17 cellular contexts compared by ENCODE assay signal in the genomic region with DNA sequence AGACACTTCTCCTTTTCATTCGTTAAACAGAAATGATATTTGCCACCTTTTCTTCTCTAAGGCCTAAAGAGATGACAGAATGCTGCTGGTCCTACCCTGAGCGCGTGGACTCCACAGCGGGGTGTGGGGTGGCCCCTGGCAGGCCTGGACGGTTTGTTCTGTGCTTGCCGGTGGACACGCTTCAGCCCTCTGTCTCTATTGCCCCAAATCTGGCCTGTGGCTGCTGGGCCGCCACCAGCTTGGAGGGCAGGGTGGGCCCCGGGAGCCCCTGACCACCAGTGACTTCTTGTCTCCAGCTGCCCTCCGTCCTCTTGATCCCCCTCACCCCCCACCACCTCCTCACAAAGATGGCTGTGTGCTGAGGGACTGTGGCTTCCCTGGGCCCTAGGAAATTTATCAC. TPM values are rescaled to one million over a fixed set of nuclear protein-coding genes. Genes with fewer than 3 reads are reported as not detected.
DNase-seq lines count a peak whose midpoint lies in the region; ATAC-seq and TF ChIP-seq lines count a peak whose summit lies in the region.
"Had no signal": no experiment of that assay in that cellular context is flagged by ENCODE, and none has a peak within 500 bp of the region (broad histone marks: within the 10 kb centered on the region; RNA-seq: fewer than 3 reads in every experiment).

No MANE protein-coding gene starts in this region.

- TF ChIP-seq POLR2A in testis (IDR thresholded peaks at IDR 0.05), result no peak

- H2BK15ac ChIP-seq in neuronal stem cell (ENCODE audit: low read length), result no peak overlapping the region

- H2BK120ac ChIP-seq in neuronal stem cell (ENCODE audit: low read depth, low read length), result no peak overlapping the region

- no peak overlapping the region for H2AFZ ChIP-seq in neuronal stem cell (ENCODE audit: low read length)
- H2AFZ ChIP-seq: parathyroid adenoma had no signal

- H3K27ac Mint-ChIP-seq in stimulated activated naive B cell treated with anti-CD40 and anti-IgM and Interleukin-4, amounts not matched to agents 10 μg/mL and 1 μg/mL and 100 μg/mL, for 72 hours, result no peak overlapping the region
- H3K27ac Mint-ChIP-seq: activated CD8-positive, alpha-beta T cell treated with anti-CD3 and anti-CD28 coated beads for 36 hours; activated T-helper 2 cell treated with anti-CD3 and anti-CD28 coated beads, Interferon-gamma antibody, Interleukin-2, Interleukin-4, amounts not matched to agents 10 μg/mL and 5 μg/mL and 100 μg/mL, durations not matched to agents 14 hours and 24 hours and 36 hours; IgD-negative memory B cell had no signal

- H3K4me1 Mint-ChIP-seq in stimulated activated naive B cell treated with anti-CD40 and anti-IgM and Interleukin-4, amounts not matched to agents 10 μg/mL and 1 μg/mL and 100 μg/mL, for 72 hours, result peaks cover 25 to 27% of the 10 kb centered on the region in 2 donors

- intact Hi-C loops in Panc1 (cut with micrococcal nuclease; ENCODE audit: unreplicated experiment) (loop anchor here (5.0 kb wide), 2 partner anchors 53 to 73 kb away; no protein-coding TSS in a partner anchor), testis (cut with DNase I; ENCODE audit: low total_unique reads) (loop anchor here (10.0 kb wide), 2 partner anchors 75 to 365 kb away; no protein-coding TSS in a partner anchor)

- H2BK12ac ChIP-seq in neuronal stem cell (ENCODE audit: low read length), result no peak overlapping the region

- H3K9me3 ChIP-seq in Panc1 (ENCODE audit: control insufficient read depth, insufficient read depth, low read depth, low read length), result no peaks in the 10 kb centered on the region
- no peaks in the 10 kb centered on the region for H3K9me3 ChIP-seq in neuronal stem cell (replicated peaks in 1 of 2; ENCODE audit: control insufficient read depth in 2 of 2, insufficient read depth in 1 of 2, low read depth in 1 of 2, low read length in 2 of 2)
- H3K9me3 ChIP-seq in testis, result no peaks in the 10 kb centered on the region

- WGBS in neuronal stem cell (ENCODE audit: extremely low coverage in 2 of 2, insufficient read length in 2 of 2, insufficient replicate concordance in 1 of 2), 2 donors, result no CpG with 5 or more reads among the region's 10 CpGs
- WGBS in testis, 2 donors, result 20 to 30% methylated on average over 2 to 10 of the region's 10 CpGs

- CTCF ChIA-PET in Panc1 (lab: Charles Lee), result interaction anchor here (1.5 to 2.0 kb wide), 3 partner anchors 13 to 79 kb away, joined by 4 to 8 read pairs (median 5); no protein-coding TSS in a partner anchor

- no peak for TF ChIP-seq CTCF in Panc1 (IDR thresholded peaks at IDR 0.05)
- no peak for TF ChIP-seq CTCF in coronary artery (IDR thresholded peaks at IDR 0.05)
- TF ChIP-seq CTCF in testis (IDR thresholded peaks at IDR 0.05), result no peak
- no peak for TF ChIP-seq CTCF in GM13976 (IDR thresholded peaks at IDR 0.05; ENCODE audit: borderline replicate concordance, control extremely low read depth, extremely low read depth, insufficient read depth, missing control alignments)

- peaks cover 10% of the 10 kb centered on the region for H3K79me1 ChIP-seq in neuronal stem cell (ENCODE audit: low read depth, low read length)

- peaks cover 50 to 58% of the 10 kb centered on the region in 2 donors for H3K27me3 Mint-ChIP-seq in stimulated activated naive B cell treated with anti-CD40 and anti-IgM and Interleukin-4, amounts not matched to agents 10 μg/mL and 1 μg/mL and 100 μg/mL, for 72 hours

- H3K4me2 ChIP-seq in neuronal stem cell (ENCODE audit: insufficient read depth, low read length, poor library complexity, severe bottlenecking), result no peak overlapping the region

- ATAC-seq in Panc1 (no peak; the same call in 1 of the 2 replicates), HG03571 (IDR thresholded peaks at IDR 0.05; ENCODE audit: unreplicated experiment) (no peak)
- ATAC-seq in stimulated activated naive B cell treated with anti-CD40 and anti-IgM and Interleukin-4, amounts not matched to agents 10 μg/mL and 1 μg/mL and 100 μg/mL, for 72 hours (replicated peaks), result no peak
- ATAC-seq: activated CD8-positive, alpha-beta T cell treated with anti-CD3 and anti-CD28 coated beads for 36 hours; foreskin keratinocyte had no signal

- H4K91ac ChIP-seq in neuronal stem cell (ENCODE audit: low read depth, low read length, poor library complexity), result no peak overlapping the region

- no peak overlapping the region for H2AK5ac ChIP-seq in neuronal stem cell (ENCODE audit: low read depth, low read length)

- peak overlapping the region; percentile 10 for H3K9ac ChIP-seq in neuronal stem cell (ENCODE audit: low read depth, low read length, poor library complexity)
- H3K9ac ChIP-seq: parathyroid adenoma had no signal

- no TSS peak for BruUV-seq in Panc1 (replicated peaks; lab: Mats Ljungman, UMichigan)

- H3K27me3 ChIP-seq in Panc1 (ENCODE audit: control insufficient read depth, insufficient read depth, low read length), result no peaks in the 10 kb centered on the region
- H3K27me3 ChIP-seq in neuronal stem cell (ENCODE audit: control insufficient read depth in 3 of 3, insufficient read depth in 3 of 3, low read depth in 1 of 3, low read length in 3 of 3), result peaks cover 0 to 6% (median 0%) of the 10 kb centered on the region in 3 experiments
- no peaks in the 10 kb centered on the region for H3K27me3 ChIP-seq in testis
- H3K27me3 ChIP-seq: foreskin keratinocyte had no signal

- H3K27ac ChIP-seq in Panc1 (ENCODE audit: low read length) (peak overlapping the region; percentile 83), coronary artery (peak overlapping the region; percentile 17 to 94), neuronal stem cell (replicated peaks; ENCODE audit: low read length) (no peak overlapping the region), testis (peak overlapping the region; percentile 84 to 91)
- H3K27ac ChIP-seq: foreskin keratinocyte, parathyroid adenoma, SK-N-MC had no signal

- no peak overlapping the region for H3K14ac ChIP-seq in neuronal stem cell (ENCODE audit: low read length)

- no peak overlapping the region for H3K4me3 Mint-ChIP-seq in stimulated activated naive B cell treated with anti-CD40 and anti-IgM and Interleukin-4, amounts not matched to agents 10 μg/mL and 1 μg/mL and 100 μg/mL, for 72 hours
- H3K4me3 Mint-ChIP-seq: activated CD8-positive, alpha-beta T cell treated with anti-CD3 and anti-CD28 coated beads for 36 hours; IgD-negative memory B cell had no signal

- H3K18ac ChIP-seq in neuronal stem cell (ENCODE audit: low read length), result peak overlapping the region; percentile 42

- H4K8ac ChIP-seq in neuronal stem cell (ENCODE audit: low read depth, low read length), result no peak overlapping the region

- no peak overlapping the region for H2BK5ac ChIP-seq in neuronal stem cell (ENCODE audit: low read length)

- in situ Hi-C loops in Panc1 (cut with HindIII; ENCODE audit: low pct_unique_long_range_greater_than_20kb, low sequenced_read_pairs), result loop anchor here (25.0 kb wide), 1 partner anchor 342 kb away; no protein-coding TSS in a partner anchor
- in situ Hi-C loops in GM13976 (cut with MboI; ENCODE audit: low sequenced_read_pairs, unreplicated experiment), result no loop called here

- H3K4me1 ChIP-seq in Panc1 (ENCODE audit: control insufficient read depth, insufficient read depth, low read length) (peaks cover 88% of the 10 kb centered on the region), neuronal stem cell (ENCODE audit: control insufficient read depth in 2 of 2, insufficient read depth in 1 of 2, low read depth in 1 of 2, low read length in 2 of 2) (peaks cover 13 to 23% of the 10 kb centered on the region in 2 donors), testis (peaks cover 64% of the 10 kb centered on the region)

- no peak overlapping the region for H3K23ac ChIP-seq in neuronal stem cell (ENCODE audit: low read depth, low read length, poor library complexity)

- H3K36me3 ChIP-seq in Panc1 (ENCODE audit: control insufficient read depth, insufficient read depth, low read length) (no peaks in the 10 kb centered on the region; the same call in 1 of the 2 replicates), neuronal stem cell (replicated peaks in 1 of 2; ENCODE audit: control insufficient read depth in 2 of 2, insufficient read depth in 2 of 2, low read length in 2 of 2) (peaks cover 0 to 7% of the 10 kb centered on the region in 2 donors), testis (ENCODE audit: low read depth, missing control alignments) (no peaks in the 10 kb centered on the region)

- POLR2A ChIA-PET in Panc1 (lab: Charles Lee), result no interaction called here

- no peaks in the 10 kb centered on the region for H3K9me3 Mint-ChIP-seq in stimulated activated naive B cell treated with anti-CD40 and anti-IgM and Interleukin-4, amounts not matched to agents 10 μg/mL and 1 μg/mL and 100 μg/mL, for 72 hours
- H3K9me3 Mint-ChIP-seq: activated CD8-positive, alpha-beta T cell treated with anti-CD3 and anti-CD28 coated beads for 36 hours; activated T-helper 2 cell treated with anti-CD3 and anti-CD28 coated beads, Interferon-gamma antibody, Interleukin-2, Interleukin-4, amounts not matched to agents 10 μg/mL and 5 μg/mL and 100 μg/mL, durations not matched to agents 14 hours and 24 hours and 36 hours; IgD-negative memory B cell had no signal

- H3K4me3 ChIP-seq in Panc1 (ENCODE audit: low read depth in 2 of 2, low read length in 2 of 2) (peak overlapping the region in 1 of 2 experiments; percentile 12; a peak in 1 of 4 replicates), coronary artery (peak overlapping the region; percentile 35), neuronal stem cell (ENCODE audit: low read length in 2 of 2) (no peak overlapping the region), testis (peak overlapping the region in 1 of 2 donors; percentile 40)
- H3K4me3 ChIP-seq: SK-N-MC had no signal

- H3K4ac ChIP-seq in neuronal stem cell (ENCODE audit: low read length), result no peak overlapping the region

- H3K36me3 Mint-ChIP-seq in stimulated activated naive B cell treated with anti-CD40 and anti-IgM and Interleukin-4, amounts not matched to agents 10 μg/mL and 1 μg/mL and 100 μg/mL, for 72 hours, result peaks cover 0 to 6% of the 10 kb centered on the region in 2 donors

- DNase-seq in Panc1 (ENCODE audit: low read depth, low spot score) (no peak), coronary artery (ENCODE audit: low spot score) (no peak), neuronal stem cell (ENCODE audit: low spot score) (no peak), testis (no peak), NCI-H1048 (lab: John Stamatoyannopoulos, UW) (no peak), GM13976 (ENCODE audit: low spot score) (no peak)
- no peak for DNase-seq in stimulated activated naive B cell treated with anti-CD40 and anti-IgM and Interleukin-4, amounts not matched to agents 10 μg/mL and 1 μg/mL and 100 μg/mL, for 72 hours
- DNase-seq: activated CD8-positive, alpha-beta T cell treated with anti-CD3 and anti-CD28 coated beads for 36 hours; foreskin keratinocyte; GOT3; NCI-H1105; NCI-H226 had no signal

RNA-seq across cellular contexts. Expression of gene CHST3, which starts 5.7 kb away (rescaled TPM):
- total RNA-seq in Panc1 (2021; ENCODE audit: unreplicated experiment) (44.6 TPM), testis (100 to 1,000 TPM; 107 to 218 TPM)
- polyA plus RNA-seq in Panc1 (2012; ENCODE audit: insufficient read length), result 27.9 TPM
- polyA plus RNA-seq in neuronal stem cell (2013, experiment 1 of 2), result 6.5 TPM
- polyA plus RNA-seq in neuronal stem cell (2013, experiment 2 of 2), result 6.3 TPM
- 55.3 TPM for polyA plus RNA-seq in testis (ENCODE audit: insufficient read depth, low read depth, low replicate concordance)
- polyA plus RNA-seq: IgD-negative memory B cell had no signal
